In genomic region chrX:48910926-48911406, GRCh38 we compare ENCODE assay signal across 6 cellular contexts. TPM values are rescaled to one million over a fixed set of nuclear protein-coding genes. Genes with fewer than 3 reads are reported as not detected.
DNase-seq lines count a peak whose midpoint lies in the region; ATAC-seq and TF ChIP-seq lines count a peak whose summit lies in the region.

No MANE protein-coding gene starts in this region.

- intact Hi-C loops in natural killer cell (cut with micrococcal nuclease), result loop anchor here (2.0 to 10.0 kb wide), 3 partner anchors 14 to 106 kb away; partner anchors contain the start of genes GRIPAP1, HDAC6, PQBP1 and TIMM17B

- DNase-seq in HT-29 (ENCODE audit: low spot score), result peak; percentile 48
- DNase-seq in astrocyte of the spinal cord (ENCODE audit: low read depth, low spot score), result peak; percentile 45
- DNase-seq in natural killer cell, result no peak
- DNase-seq in hippocampal formation (lab: John Stamatoyannopoulos, UW), result no peak
- DNase-seq in NCI-H2081 treated with DMSO at 0.1 percent for 48 hours (lab: John Stamatoyannopoulos, UW), result no peak
- no peak for DNase-seq in GM13977 (ENCODE audit: low spot score)

- ATAC-seq in natural killer cell, result peak in 2 of 3 donors; percentile 26 to 27

- H3K4me3 Mint-ChIP-seq in natural killer cell, result peak overlapping the region; percentile 92

- in situ Hi-C loops in astrocyte of the spinal cord (cut with HindIII; ENCODE audit: low sequenced_read_pairs) (no loop called here), GM13977 (cut with MboI; ENCODE audit: low pct_unique_long_range_greater_than_20kb, low sequenced_read_pairs, unreplicated experiment) (no loop called here)

- TF ChIP-seq CTCF in astrocyte of the spinal cord (IDR thresholded peaks at IDR 0.05; ENCODE audit: low read depth, low read length), result no peak
- no peak for TF ChIP-seq CTCF in natural killer cell (IDR thresholded peaks at IDR 0.05)
- TF ChIP-seq CTCF in GM13977 (IDR thresholded peaks at IDR 0.05; ENCODE audit: extremely low read depth, insufficient read depth, missing control alignments), result no peak

- H3K36me3 Mint-ChIP-seq in natural killer cell, result no peaks in the 10 kb centered on the region

- peak overlapping the region; percentile 94 to 97 for H3K27ac Mint-ChIP-seq in natural killer cell

- peak overlapping the region; percentile 82 for H3K4me3 ChIP-seq in astrocyte of the spinal cord (ENCODE audit: low read depth, low read length)

- peaks cover 0 to 13% of the 10 kb centered on the region in 2 donors for H3K27me3 Mint-ChIP-seq in natural killer cell (ENCODE audit: low read depth in 2 of 2)

- no peaks in the 10 kb centered on the region for H3K9me3 Mint-ChIP-seq in natural killer cell

- peaks cover 32 to 35% of the 10 kb centered on the region in 2 donors for H3K4me1 Mint-ChIP-seq in natural killer cell

RNA-seq across cellular contexts. Expression of gene SLC35A2, which starts 0.5 kb away (rescaled TPM):
- total RNA-seq in HT-29 (2014; rRNA removed; shearing (Covaris generic)), result 66.8 and 75.0 TPM in 2 replicates
- total RNA-seq in natural killer cell, result 10 to 100 TPM; 16.5 to 30.1 (median 18.3) TPM

RNA-seq across cellular contexts. Expression of gene PIM2, which starts 7.9 kb away (rescaled TPM):
- 13.4 and 14.9 TPM in 2 replicates for total RNA-seq in HT-29 (2014; rRNA removed; shearing (Covaris generic))
- 100 to 1,000 TPM; 134 to 173 (median 150) TPM for total RNA-seq in natural killer cell

RNA-seq across cellular contexts. Expression of gene PQBP1, which starts 13.2 kb away (rescaled TPM):
- total RNA-seq in HT-29 (2014; rRNA removed; shearing (Covaris generic)), result 86.3 and 97.5 TPM in 2 replicates
- 10 to 100 TPM; 57.2 to 62.0 (median 59.1) TPM for total RNA-seq in natural killer cell

RNA-seq across cellular contexts. Expression of gene TIMM17B, which starts 13.4 kb away (rescaled TPM):
- total RNA-seq in HT-29 (2014; rRNA removed; shearing (Covaris generic)), result 127 and 148 TPM in 2 replicates
- total RNA-seq in natural killer cell, result 10 to 100 TPM; 40.3 to 45.6 (median 44.5) TPM

RNA-seq across cellular contexts. Expression of gene OTUD5, which starts 46.4 kb away (rescaled TPM):
- total RNA-seq in HT-29 (2014; rRNA removed; shearing (Covaris generic)), result 42.8 and 48.6 TPM in 2 replicates
- 100 to 1,000 TPM in 1 of 3 donors, 10 to 100 TPM in 2; 92.2 to 106 (median 92.5) TPM for total RNA-seq in natural killer cell

Comparison
In these comparisons a context has a peak if more than half of its experiments do, and no peak if none do; other contexts are left out.
1. DNase-seq: peak in HT-29 (single experiment) and astrocyte of the spinal cord (single experiment); none in natural killer cell (single experiment), hippocampal formation (0 of 2), NCI-H2081 treated with DMSO at 0.1 percent for 48 hours (single experiment) and GM13977 (single experiment).